9 cellular contexts compared by ENCODE assay signal in genomic region chr14:21723431-21724045, GRCh38. TPM values are rescaled to one million over a fixed set of nuclear protein-coding genes. Genes with fewer than 3 reads are reported as not detected.
DNase-seq lines count a peak whose midpoint lies in the region; ATAC-seq and TF ChIP-seq lines count a peak whose summit lies in the region.
"Had no signal": no experiment of that assay in that cellular context is flagged by ENCODE, and none has a peak within 500 bp of the region (broad histone marks: within the 10 kb centered on the region; RNA-seq: fewer than 3 reads in every experiment).

No MANE protein-coding gene starts in this region.

- in situ Hi-C loops in G401 (cut with HindIII; ENCODE audit: low sequenced_read_pairs), result no loop called here

- H3K27me3 Mint-ChIP-seq in activated CD8-positive, alpha-beta T cell treated with anti-CD3 and anti-CD28 coated beads for 36 hours, result peaks cover 29% of the 10 kb centered on the region

- H3K36me3 Mint-ChIP-seq in activated CD8-positive, alpha-beta T cell treated with anti-CD3 and anti-CD28 coated beads for 36 hours (ENCODE audit: low read depth), result no peaks in the 10 kb centered on the region

- peaks cover 16% of the 10 kb centered on the region for H3K27me3 ChIP-seq in Loucy (ENCODE audit: insufficient read depth, low read length, poor library complexity, severe bottlenecking)
- H3K27me3 ChIP-seq: thyroid gland had no signal

- no peak overlapping the region for H3K4me3 ChIP-seq in Loucy (ENCODE audit: low read length, poor library complexity, severe bottlenecking)
- H3K4me3 ChIP-seq: thyroid gland had no signal

- no peaks in the 10 kb centered on the region for H3K79me2 ChIP-seq in Loucy (ENCODE audit: insufficient read depth, low read length)

- ATAC-seq in activated CD8-positive, alpha-beta T cell treated with anti-CD3 and anti-CD28 coated beads for 36 hours, result peak; percentile 93
- no peak for ATAC-seq in HG03432 (IDR thresholded peaks at IDR 0.05; ENCODE audit: unreplicated experiment)
- no peak for ATAC-seq in HG03520 (IDR thresholded peaks at IDR 0.05; ENCODE audit: unreplicated experiment)

- POLR2A ChIA-PET in activated CD8-positive, alpha-beta T cell treated with anti-CD3 and anti-CD28 coated beads for 36 hours (lab: Charles Lee), result interaction anchor here (1.5 to 1.7 kb wide), 2 partner anchors 11 to 778 kb away, joined by 3 to 5 read pairs; no protein-coding TSS in a partner anchor

- CTCF ChIA-PET in activated CD8-positive, alpha-beta T cell treated with anti-CD3 and anti-CD28 coated beads for 36 hours (lab: Charles Lee), result interaction anchor here (0.6 to 6.5 kb wide), 23 partner anchors 8 to 846 kb away, joined by 3 to 83 read pairs (median 4); partner anchors contain the start of gene OR10G3

- H3K9me3 Mint-ChIP-seq in activated CD8-positive, alpha-beta T cell treated with anti-CD3 and anti-CD28 coated beads for 36 hours, result no peaks in the 10 kb centered on the region

- DNase-seq in G401 (ENCODE audit: low spot score) (peak; percentile 3), kidney tubule cell (ENCODE audit: low spot score) (peak; percentile 17), AML-193 (lab: John Stamatoyannopoulos, UW) (no peak), GDM1 (lab: John Stamatoyannopoulos, UW) (no peak)
- peak; percentile 68 for DNase-seq in activated CD8-positive, alpha-beta T cell treated with anti-CD3 and anti-CD28 coated beads for 36 hours

- no peak overlapping the region for H3K4me2 ChIP-seq in Loucy (ENCODE audit: low read depth, low read length, poor library complexity, severe bottlenecking)

- H3K27ac Mint-ChIP-seq in activated CD8-positive, alpha-beta T cell treated with anti-CD3 and anti-CD28 coated beads for 36 hours, result peak overlapping the region; percentile 43

- no peaks in the 10 kb centered on the region for H3K9me3 ChIP-seq in Loucy (ENCODE audit: insufficient read depth, low read depth, low read length)
- H3K9me3 ChIP-seq: thyroid gland had no signal

- H2AFZ ChIP-seq in Loucy (ENCODE audit: low read length), result no peak overlapping the region

- H3K4me1 ChIP-seq in Loucy (ENCODE audit: insufficient read depth, low read length, poor library complexity, severe bottlenecking), result no peaks in the 10 kb centered on the region
- H3K4me1 ChIP-seq: thyroid gland had no signal

- no peaks in the 10 kb centered on the region for H4K20me1 ChIP-seq in Loucy (ENCODE audit: insufficient read depth, low read length, poor library complexity, severe bottlenecking)

- H3K4me1 Mint-ChIP-seq in activated CD8-positive, alpha-beta T cell treated with anti-CD3 and anti-CD28 coated beads for 36 hours (ENCODE audit: low read depth), result no peaks in the 10 kb centered on the region

- no peak overlapping the region for H3K9ac ChIP-seq in Loucy (ENCODE audit: low read depth, low read length, poor library complexity, severe bottlenecking)

- H3K4me3 Mint-ChIP-seq in activated CD8-positive, alpha-beta T cell treated with anti-CD3 and anti-CD28 coated beads for 36 hours, result peak overlapping the region; percentile 71

- H3K9me2 ChIP-seq in Loucy (replicated peaks; ENCODE audit: low read depth, low read length), result no peaks in the 10 kb centered on the region

- intact Hi-C loops in activated CD8-positive, alpha-beta T cell treated with anti-CD3 and anti-CD28 coated beads for 36 hours (cut with micrococcal nuclease), result no loop called here

- H3K36me3 ChIP-seq in Loucy (ENCODE audit: insufficient read depth, low read length), result no peaks in the 10 kb centered on the region
- H3K36me3 ChIP-seq: thyroid gland had no signal

- no peaks in the 10 kb centered on the region for H3F3A ChIP-seq in Loucy (ENCODE audit: low read depth)

- TF ChIP-seq CTCF in Loucy (conservative IDR thresholded peaks at IDR 0.05; ENCODE audit: low read length), result peak; percentile 88
- TF ChIP-seq CTCF in activated CD8-positive, alpha-beta T cell treated with anti-CD3 and anti-CD28 coated beads for 36 hours (IDR thresholded peaks at IDR 0.05), result peak; percentile 38

RNA-seq across cellular contexts. Expression of gene OR4E1, which starts 49.9 kb away (rescaled TPM):
- not detected in 2 replicates for total RNA-seq in G401 (2014; rRNA removed; shearing (Covaris generic))
- total RNA-seq in activated CD8-positive, alpha-beta T cell treated with anti-CD3 and anti-CD28 coated beads for 36 hours, result not detected
- total RNA-seq: thyroid gland had no signal

Comparison
In these comparisons a context has a peak if more than half of its experiments do, and no peak if none do; other contexts are left out.
1. DNase-seq: peak in G401 (single experiment), activated CD8-positive, alpha-beta T cell treated with anti-CD3 and anti-CD28 coated beads for 36 hours (single experiment) and kidney tubule cell (single experiment); none in AML-193 (0 of 2) and GDM1 (single experiment).